16 cellular contexts compared by ENCODE assay signal in genomic region chr20:61668064-61668463, GRCh38.
"Had no signal": no experiment of that assay in that cellular context is flagged by ENCODE, and none has a peak within 500 bp of the region (broad histone marks: within the 10 kb centered on the region; RNA-seq: fewer than 3 reads in every experiment).

No MANE protein-coding gene starts in this region.

- H3K9me3 ChIP-seq: lower lobe of right lung, upper lobe of right lung had no signal

- H3K27me3 ChIP-seq: cardiac muscle cell had no signal

- ATAC-seq: activated naive CD4-positive, alpha-beta T cell treated with anti-CD3 and anti-CD28 coated beads, Interleukin-2, amount 50 U/mL, for 72 hours; lower lobe of right lung; naive thymus-derived CD8-positive, alpha-beta T cell; upper lobe of right lung had no signal

- H3K4me1 ChIP-seq: lower lobe of right lung, upper lobe of right lung had no signal

- H3K4me3 ChIP-seq: cardiac muscle cell, lower lobe of right lung, upper lobe of right lung had no signal

- H3K27ac ChIP-seq: cardiac muscle cell, lower lobe of right lung, upper lobe of right lung had no signal

- H3K27ac Mint-ChIP-seq: activated naive CD4-positive, alpha-beta T cell treated with anti-CD3 and anti-CD28 coated beads, Interleukin-2, amount 50 U/mL, for 72 hours; activated T-helper 1 cell treated with anti-CD3 and anti-CD28 coated beads, Interleukin-12 subunit alpha, Interleukin-12 subunit beta, Interleukin-2, Interleukin-4 antibody, amounts not matched to agents 30 ng/mL and 10 ng/mL and 1 ng/mL, durations not matched to agents 14 hours and 24 hours and 36 hours; dendritic cell treated with granulocyte-macrophage colony-stimulating factor and Interleukin-4, amounts not matched to agents 40 ng/mL and 50 ng/mL, for 4 days; T-helper 2 cell treated with Interferon-gamma antibody and Interleukin-4, amounts not matched to agents 5 μg/mL and 100 μg/mL, for 36 hours had no signal

- H3K4me1 Mint-ChIP-seq: naive thymus-derived CD8-positive, alpha-beta T cell had no signal

- H3K9me3 Mint-ChIP-seq: activated T-helper 1 cell treated with anti-CD3 and anti-CD28 coated beads, Interleukin-12 subunit alpha, Interleukin-12 subunit beta, Interleukin-2, Interleukin-4 antibody, amounts not matched to agents 30 ng/mL and 10 ng/mL and 1 ng/mL, durations not matched to agents 14 hours and 24 hours and 36 hours; T-helper 2 cell treated with Interferon-gamma antibody and Interleukin-4, amounts not matched to agents 5 μg/mL and 100 μg/mL, for 36 hours had no signal

- DNase-seq: activated CD4-positive, alpha-beta T cell treated with anti-CD3 and anti-CD28 coated beads, Interleukin-2, amount 50 U/mL, for 4 hours; activated gamma-delta T cell treated with Interleukin-2 at 50 U/mL for 16 hours; amniotic stem cell; effector memory CD4-positive, alpha-beta T cell; hippocampal formation; nucleus accumbens; stimulated activated CD8-positive, alpha-beta memory T cell treated with anti-CD3 and anti-CD28 coated beads, Interleukin-4, amount 100 ng/mL, for 48 hours; stimulated activated naive CD4-positive, alpha-beta T cell; upper lobe of right lung had no signal

- H3K36me3 Mint-ChIP-seq: activated naive CD4-positive, alpha-beta T cell treated with anti-CD3 and anti-CD28 coated beads, Interleukin-2, amount 50 U/mL, for 72 hours; naive thymus-derived CD8-positive, alpha-beta T cell had no signal

- H3K27me3 Mint-ChIP-seq: dendritic cell treated with granulocyte-macrophage colony-stimulating factor and Interleukin-4, amounts not matched to agents 40 ng/mL and 50 ng/mL, for 4 days had no signal

- H3K36me3 ChIP-seq: cardiac muscle cell, lower lobe of right lung, upper lobe of right lung had no signal

- H3K4me3 Mint-ChIP-seq: activated T-helper 1 cell treated with anti-CD3 and anti-CD28 coated beads, Interleukin-12 subunit alpha, Interleukin-12 subunit beta, Interleukin-2, Interleukin-4 antibody, amounts not matched to agents 30 ng/mL and 10 ng/mL and 1 ng/mL, durations not matched to agents 14 hours and 24 hours and 36 hours; dendritic cell treated with granulocyte-macrophage colony-stimulating factor and Interleukin-4, amounts not matched to agents 40 ng/mL and 50 ng/mL, for 4 days; naive thymus-derived CD8-positive, alpha-beta T cell; T-helper 2 cell treated with Interferon-gamma antibody and Interleukin-4, amounts not matched to agents 5 μg/mL and 100 μg/mL, for 36 hours had no signal
